In genomic region chr18:21315741-21316187, GRCh38 we compare ENCODE assay signal across 20 cellular contexts.
DNase-seq lines count a peak whose midpoint lies in the region; ATAC-seq and TF ChIP-seq lines count a peak whose summit lies in the region.
"Had no signal": no experiment of that assay in that cellular context is flagged by ENCODE, and none has a peak within 500 bp of the region (broad histone marks: within the 10 kb centered on the region; RNA-seq: fewer than 3 reads in every experiment).

No MANE protein-coding gene starts in this region.

- H3K4me1 ChIP-seq in iPS-20b (ENCODE audit: insufficient read depth, low read length) (peaks cover 3% of the 10 kb centered on the region; the same call in 1 of the 2 replicates), breast epithelium (no peaks in the 10 kb centered on the region)
- H3K4me1 ChIP-seq: transverse colon had no signal

- H3K27ac ChIP-seq in iPS-20b (ENCODE audit: low read length) (no peak overlapping the region), breast epithelium (no peak overlapping the region)
- H3K27ac ChIP-seq: PC-9, transverse colon had no signal

- no peak overlapping the region for H3K9ac ChIP-seq in iPS-20b (ENCODE audit: low read depth, low read length)

- no peaks in the 10 kb centered on the region for H3K36me3 ChIP-seq in H7 (replicated peaks; ENCODE audit: control insufficient read depth, insufficient read depth, low read length)
- no peaks in the 10 kb centered on the region for H3K36me3 ChIP-seq in iPS-20b (ENCODE audit: insufficient read depth, low read depth, low read length)
- no peaks in the 10 kb centered on the region for H3K36me3 ChIP-seq in breast epithelium
- H3K36me3 ChIP-seq: gastrocnemius medialis, transverse colon had no signal

- no peak for TF ChIP-seq POLR2A in erythroblast (IDR thresholded peaks at IDR 0.05; ENCODE audit: low read length)
- no peak for TF ChIP-seq POLR2A in breast epithelium (IDR thresholded peaks at IDR 0.05)

- no peak for ATAC-seq in HG03565 (IDR thresholded peaks at IDR 0.05; ENCODE audit: unreplicated experiment)
- ATAC-seq: effector memory CD8-positive, alpha-beta T cell; left cardiac atrium; naive thymus-derived CD8-positive, alpha-beta T cell had no signal

- H3K4me3 ChIP-seq in H7 (ENCODE audit: insufficient read depth, low read depth, low read length) (no peak overlapping the region), iPS-20b (ENCODE audit: low read length) (0 out of 2 replicates have a peak overlapping the region, but pooled peaks have one; percentile 34), retinal pigment epithelial cell (ENCODE audit: low read length) (no peak overlapping the region), breast epithelium (no peak overlapping the region)
- H3K4me3 ChIP-seq: gastrocnemius medialis, PC-9, transverse colon had no signal

- H3K27me3 ChIP-seq in H7 (ENCODE audit: control insufficient read depth, insufficient read depth, low read length) (no peaks in the 10 kb centered on the region), iPS-20b (ENCODE audit: insufficient read depth, low read length) (no peaks in the 10 kb centered on the region), breast epithelium (no peaks in the 10 kb centered on the region)
- H3K27me3 ChIP-seq: gastrocnemius medialis, transverse colon had no signal

- no peaks in the 10 kb centered on the region for H3K9me3 ChIP-seq in iPS-20b (ENCODE audit: insufficient read depth, low read depth, low read length)
- no peaks in the 10 kb centered on the region for H3K9me3 ChIP-seq in breast epithelium
- H3K9me3 ChIP-seq: gastrocnemius medialis, transverse colon had no signal

- DNase-seq in H7 (peak; percentile 47), SW480 (ENCODE audit: low spot score) (peak; percentile 66), retinal pigment epithelial cell (ENCODE audit: low read depth) (peak; percentile 61), amniotic stem cell (lab: John Stamatoyannopoulos, UW) (no peak), erythroblast (lab: John Stamatoyannopoulos, UW) (no peak), breast epithelium (ENCODE audit: low spot score in 2 of 2) (no peak)
- DNase-seq: activated gamma-delta T cell; C1 segment of cervical spinal cord; DND-41; effector memory CD8-positive, alpha-beta T cell; KBM-7; left cardiac atrium; naive thymus-derived CD8-positive, alpha-beta T cell; NCI-H1417; stimulated activated CD4-positive, alpha-beta T cell treated with anti-CD3 and anti-CD28 coated beads, Interleukin-2, amount 100 ng/mL, for 24 hours; transverse colon had no signal

- intact Hi-C loops in breast epithelium (cut with DNase I; ENCODE audit: low total_unique reads) = no loop called here

- TF ChIP-seq CTCF in retinal pigment epithelial cell (conservative IDR thresholded peaks at IDR 0.05; ENCODE audit: low read depth, low read length) = no peak
- no peak for TF ChIP-seq CTCF in breast epithelium (IDR thresholded peaks at IDR 0.05)

Comparison
In these comparisons a context has a peak if more than half of its experiments do, and no peak if none do; other contexts are left out.
1. DNase-seq: peak in H7 (single experiment), SW480 (single experiment) and retinal pigment epithelial cell (single experiment); none in amniotic stem cell (single experiment), erythroblast (0 of 2) and breast epithelium (0 of 2).